In genomic region chr9:7273575-7273974, GRCh38 we compare ENCODE assay signal across 10 cellular contexts.
DNase-seq lines count a peak whose midpoint lies in the region; ATAC-seq and TF ChIP-seq lines count a peak whose summit lies in the region.
"Had no signal": no experiment of that assay in that cellular context is flagged by ENCODE, and none has a peak within 500 bp of the region (broad histone marks: within the 10 kb centered on the region; RNA-seq: fewer than 3 reads in every experiment).

No MANE protein-coding gene starts in this region.

- no peak overlapping the region for H3K4me3 ChIP-seq in AG04450 (ENCODE audit: low read depth, low read length)
- no peak overlapping the region for H3K4me3 ChIP-seq in HCT116 (replicated peaks in 1 of 2; ENCODE audit: low read depth in 1 of 2, low read length in 2 of 2)
- H3K4me3 ChIP-seq in astrocyte of the spinal cord (ENCODE audit: low read depth, low read length) = no peak overlapping the region
- no peak overlapping the region for H3K4me3 ChIP-seq in CD8-positive, alpha-beta memory T cell (ENCODE audit: low read length)

- DNase-seq in AG04450 (ENCODE audit: low read depth, low spot score) (peak; percentile 6), HCT116 (ENCODE audit: low read depth, low spot score) (no peak), astrocyte of the spinal cord (ENCODE audit: low read depth, low spot score) (no peak), left kidney (ENCODE audit: low read depth, low spot score) (peak; percentile 80)
- no peak for DNase-seq in CD8-positive, alpha-beta memory T cell
- DNase-seq in activated CD8-positive, alpha-beta memory T cell treated with anti-CD3 and anti-CD28 coated beads for 24 hours = no peak
- DNase-seq: activated CD4-positive, alpha-beta T cell treated with anti-CD3 and anti-CD28 coated beads, Interleukin-2, amount 10 ng/mL, durations not matched to agents 7 days and 5 days; NCI-H510A treated with DMSO at 0.1 percent for 48 hours had no signal

- no peaks in the 10 kb centered on the region for H4K20me1 ChIP-seq in HCT116 (ENCODE audit: insufficient read depth)

- in situ Hi-C loops in astrocyte of the spinal cord (cut with HindIII; ENCODE audit: low sequenced_read_pairs) = no loop called here

- TF ChIP-seq CTCF in AG04450 (IDR thresholded peaks at IDR 0.05; ENCODE audit: low read depth, low read length) = peak; percentile 79
- peak in 2 of 3 experiments; percentile 25 to 32; a peak in 2 of 6 replicates for TF ChIP-seq CTCF in HCT116 (IDR thresholded peaks at IDR 0.05 in 2 of 3, conservative IDR thresholded peaks at IDR 0.05 in 1 of 3; ENCODE audit: borderline replicate concordance in 1 of 3, insufficient read depth in 1 of 3, low read depth in 2 of 3, low read length in 2 of 3)
- peak; percentile 20 for TF ChIP-seq CTCF in astrocyte of the spinal cord (IDR thresholded peaks at IDR 0.05; ENCODE audit: low read depth, low read length)

- H3K27me3 ChIP-seq in AG04450 (ENCODE audit: control insufficient read depth, insufficient read depth, low read length) = peaks cover 2% of the 10 kb centered on the region
- peaks cover 69% of the 10 kb centered on the region for H3K27me3 ChIP-seq in HCT116 (ENCODE audit: insufficient read depth, low read length)
- H3K27me3 ChIP-seq in CD8-positive, alpha-beta memory T cell (ENCODE audit: insufficient read depth, low read length, poor library complexity, severe bottlenecking) = no peaks in the 10 kb centered on the region

- peaks cover 6 to 13% of the 10 kb centered on the region in 2 donors for H3K27me3 Mint-ChIP-seq in CD8-positive, alpha-beta memory T cell

- H3K9me2 ChIP-seq in HCT116 (ENCODE audit: insufficient read depth) = no peaks in the 10 kb centered on the region

- no peak overlapping the region for H3K4me3 Mint-ChIP-seq in CD8-positive, alpha-beta memory T cell
- H3K4me3 Mint-ChIP-seq: activated CD4-positive, alpha-beta T cell treated with anti-CD3 and anti-CD28 coated beads, Interleukin-2, amount 10 ng/mL, durations not matched to agents 7 days and 5 days had no signal

- H3K27ac Mint-ChIP-seq in CD8-positive, alpha-beta memory T cell = no peak overlapping the region
- H3K27ac Mint-ChIP-seq: activated CD4-positive, alpha-beta T cell treated with anti-CD3 and anti-CD28 coated beads, Interleukin-2, amount 10 ng/mL, durations not matched to agents 7 days and 5 days had no signal

- peaks cover 0 to 3% (median 0%) of the 10 kb centered on the region in 5 donors for H3K9me3 Mint-ChIP-seq in CD8-positive, alpha-beta memory T cell

- H3K27ac ChIP-seq in AG04450 (ENCODE audit: low read depth, low read length) (no peak overlapping the region), HCT116 (ENCODE audit: low read depth, low read length) (no peak overlapping the region)
- H3K27ac ChIP-seq in CD8-positive, alpha-beta memory T cell (ENCODE audit: low read depth, low read length) = no peak overlapping the region

- RAD21 ChIA-PET in HCT116 (lab: Charles Lee; ENCODE audit: low non-redundant PET in 1 of 2, low total read pairs in 2 of 2, uncharacterized antibody in 2 of 2, unreplicated experiment in 2 of 2) = no interaction called here

- no peak overlapping the region for H3K9ac ChIP-seq in HCT116 (ENCODE audit: low read length)

- peak; percentile 36 for TF ChIP-seq RAD21 in HCT116 (IDR thresholded peaks at IDR 0.05; ENCODE audit: low read depth)

- H3K79me2 ChIP-seq in HCT116 (ENCODE audit: insufficient read depth, low read length) = no peaks in the 10 kb centered on the region

- no peak for ATAC-seq in HCT116
- ATAC-seq in GM19395 (IDR thresholded peaks at IDR 0.05; ENCODE audit: unreplicated experiment) = no peak
- ATAC-seq in HG03354 (IDR thresholded peaks at IDR 0.05; ENCODE audit: poor library complexity, severe bottlenecking, unreplicated experiment) = no peak

- H3K9me3 ChIP-seq in AG04450 (ENCODE audit: control insufficient read depth, insufficient read depth, low read length) = no peaks in the 10 kb centered on the region
- H3K9me3 ChIP-seq in HCT116 (ENCODE audit: control insufficient read depth in 1 of 2, insufficient read depth in 1 of 2, low read depth in 1 of 2, low read length in 2 of 2) = no peaks in the 10 kb centered on the region
- no peaks in the 10 kb centered on the region for H3K9me3 ChIP-seq in CD8-positive, alpha-beta memory T cell (ENCODE audit: low read length)

- no TSS peak for BruUV-seq in HCT116 (replicated peaks; lab: Mats Ljungman, UMichigan)

- CTCF ChIA-PET in AG04450 (lab: Charles Lee) (interaction anchor here (0.5 to 3.1 kb wide), 18 partner anchors 9 to 447 kb away, joined by 3 to 12 read pairs (median 4); no protein-coding TSS in a partner anchor), HCT116 (lab: Charles Lee) (no interaction called here)
- CTCF ChIA-PET in CD8-positive, alpha-beta memory T cell (lab: Charles Lee) = no interaction called here

- POLR2A ChIA-PET in AG04450 (lab: Yijun Ruan, JAX) (no interaction called here), HCT116 (lab: Charles Lee) (no interaction called here)
- POLR2A ChIA-PET in CD8-positive, alpha-beta memory T cell (lab: Charles Lee) = no interaction called here

- no peak overlapping the region for H3K4me2 ChIP-seq in HCT116 (ENCODE audit: low read length)

- no peak for TF ChIP-seq POLR2A in HCT116 (IDR thresholded peaks at IDR 0.05; ENCODE audit: borderline replicate concordance, extremely low read depth, insufficient read depth, insufficient read length)

- intact Hi-C loops in HCT116 (cut with micrococcal nuclease) = no loop called here

- H3K4me1 Mint-ChIP-seq in CD8-positive, alpha-beta memory T cell = no peaks in the 10 kb centered on the region
- H3K4me1 Mint-ChIP-seq: activated CD4-positive, alpha-beta T cell treated with anti-CD3 and anti-CD28 coated beads, Interleukin-2, amount 10 ng/mL, durations not matched to agents 7 days and 5 days had no signal

- H3K4me1 ChIP-seq in HCT116 (ENCODE audit: control insufficient read depth in 1 of 2, insufficient read depth in 2 of 2, low read length in 2 of 2) = no peaks in the 10 kb centered on the region
- no peaks in the 10 kb centered on the region for H3K4me1 ChIP-seq in CD8-positive, alpha-beta memory T cell (ENCODE audit: insufficient read depth, low read length)

- H3K36me3 ChIP-seq in HCT116 (ENCODE audit: control insufficient read depth in 1 of 2, insufficient read depth in 2 of 2, low read length in 2 of 2) = no peaks in the 10 kb centered on the region
- no peaks in the 10 kb centered on the region for H3K36me3 ChIP-seq in CD8-positive, alpha-beta memory T cell (ENCODE audit: insufficient read depth, low read length)

- no peak overlapping the region for H2AFZ ChIP-seq in HCT116 (ENCODE audit: low read depth, low read length, poor library complexity, severe bottlenecking)

- H3K36me3 Mint-ChIP-seq in CD8-positive, alpha-beta memory T cell = peaks cover 0 to 1% (median 0%) of the 10 kb centered on the region in 3 donors

TF ChIP-seq in HCT116, 20 proteins besides CTCF, POLR2A, EP300 and RAD21:
- TF ChIP-seq EZH2phosphoT487 (IDR thresholded peaks at IDR 0.05; ENCODE audit: borderline replicate concordance) (no peak), YY1 (IDR thresholded peaks at IDR 0.05; ENCODE audit: extremely low read depth, insufficient replicate concordance, low read depth, low read length) (no peak), TCF7L2 (IDR thresholded peaks at IDR 0.05; ENCODE audit: borderline replicate concordance, extremely low read depth, insufficient read depth, insufficient read length) (no peak), CBX3 (IDR thresholded peaks at IDR 0.05; ENCODE audit: low read depth) (no peak), EZH2 (IDR thresholded peaks at IDR 0.05) (no peak), ZBTB33 (IDR thresholded peaks at IDR 0.05; ENCODE audit: extremely low read depth, insufficient replicate concordance, low read length) (no peak), ZFX (IDR thresholded peaks at IDR 0.05) (no peak), FOSL1 (IDR thresholded peaks at IDR 0.05; ENCODE audit: low read depth) (no peak), CEBPB (IDR thresholded peaks at IDR 0.05; ENCODE audit: low read depth) (no peak)

Comparison
In these comparisons a context has a peak if more than half of its experiments do, and no peak if none do; other contexts are left out.
1. DNase-seq: peak in AG04450 (single experiment) and left kidney (single experiment); none in HCT116 (single experiment), astrocyte of the spinal cord (single experiment), CD8-positive, alpha-beta memory T cell (0 of 5) and activated CD8-positive, alpha-beta memory T cell treated with anti-CD3 and anti-CD28 coated beads for 24 hours (single experiment).
2. CTCF ChIP-seq: peak in every context shown above with its lines; median percentile 79 in AG04450; 28 in HCT116; 20 in astrocyte of the spinal cord.